ENCODE assay signal across 12 cellular contexts in the genomic region with DNA sequence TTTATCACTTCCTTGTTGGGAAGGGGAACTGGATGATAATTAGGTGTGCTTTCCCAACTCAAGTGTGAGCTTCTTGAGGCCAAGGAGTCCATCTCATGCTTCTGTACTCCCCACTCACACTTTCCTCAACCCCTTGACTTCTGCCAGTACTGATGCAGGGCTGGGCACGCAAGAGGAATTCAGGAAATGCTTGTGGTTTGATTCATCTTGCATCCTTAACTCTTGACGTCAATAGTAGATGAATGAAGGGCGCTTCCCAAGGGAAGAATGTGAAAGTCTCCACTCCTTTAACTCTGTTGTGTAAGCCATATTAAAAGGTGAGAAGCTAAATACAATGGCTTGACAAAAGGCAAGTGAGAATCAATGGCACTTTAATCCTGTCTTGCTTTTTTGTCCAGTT.
DNase-seq lines count a peak whose midpoint lies in the region; FAIRE-seq and TF ChIP-seq lines count a peak whose summit lies in the region.
"Had no signal": no experiment of that assay in that cellular context is flagged by ENCODE, and none has a peak within 500 bp of the region (broad histone marks: within the 10 kb centered on the region; RNA-seq: fewer than 3 reads in every experiment).

No MANE protein-coding gene starts in this region.

- peak overlapping the region; percentile 100 for H3K27ac ChIP-seq in ACC112 (ENCODE audit: low read depth, low read length)
- H3K27ac ChIP-seq: tibial nerve had no signal

- DNase-seq in HT-29 (ENCODE audit: low spot score) = peak; percentile 69
- DNase-seq in astrocyte of the hippocampus (ENCODE audit: low read depth, low spot score) = peak; percentile 75
- peak; percentile 72 for DNase-seq in kidney epithelial cell (ENCODE audit: low read depth)
- no peak for DNase-seq in Ammon's horn (ENCODE audit: low spot score)
- no peak for DNase-seq in NCI-H2196 (lab: John Stamatoyannopoulos, UW; ENCODE audit: unreplicated experiment)
- DNase-seq in GM19239 (ENCODE audit: insufficient read length, low spot score) = no peak
- DNase-seq in NCI-H524 treated with DMSO at 0.1 percent for 48 hours (lab: John Stamatoyannopoulos, UW) = no peak
- DNase-seq: BE2C, glutamatergic neuron, NCI-H2029 had no signal

- H3K79me2 ChIP-seq in ACC112 (ENCODE audit: control insufficient read depth, insufficient read depth, low read length, unreplicated experiment) = no peaks in the 10 kb centered on the region

- H3K4me1 ChIP-seq in ACC112 (ENCODE audit: control insufficient read depth, insufficient read depth, low read length, unreplicated experiment) = peaks cover 26% of the 10 kb centered on the region
- H3K4me1 ChIP-seq: BE2C, tibial nerve had no signal

- H3K27me3 ChIP-seq in ACC112 (ENCODE audit: insufficient read depth, low read length) (no peaks in the 10 kb centered on the region), kidney epithelial cell (ENCODE audit: control insufficient read depth, insufficient read depth, low read length) (no peaks in the 10 kb centered on the region)
- H3K27me3 ChIP-seq: BE2C had no signal

- H3K36me3 ChIP-seq in ACC112 (ENCODE audit: insufficient read depth, low read length) (no peaks in the 10 kb centered on the region), kidney epithelial cell (ENCODE audit: control insufficient read depth, insufficient read depth, low read length) (no peaks in the 10 kb centered on the region)
- H3K36me3 ChIP-seq: BE2C, tibial nerve had no signal

- FAIRE-seq in GM19239 (lab: Jason Lieb, UNC) = no peak

- H2AFZ ChIP-seq in ACC112 (ENCODE audit: low read length, unreplicated experiment) = peak overlapping the region; percentile 14

- H3K4me3 ChIP-seq in ACC112 (ENCODE audit: low read depth, low read length) (peak overlapping the region; percentile 21; the same call in 1 of the 2 replicates), kidney epithelial cell (ENCODE audit: low read depth, low read length) (no peak overlapping the region)
- H3K4me3 ChIP-seq: tibial nerve had no signal

- no peak for TF ChIP-seq CTCF in kidney epithelial cell (IDR thresholded peaks at IDR 0.05; ENCODE audit: insufficient read depth, low read length, poor library complexity, severe bottlenecking)

Comparison
In these comparisons a context has a peak if more than half of its experiments do, and no peak if none do; other contexts are left out.
1. DNase-seq: peak in HT-29 (single experiment), astrocyte of the hippocampus (single experiment) and kidney epithelial cell (single experiment); none in Ammon's horn (single experiment), NCI-H2196 (single experiment), GM19239 (single experiment) and NCI-H524 treated with DMSO at 0.1 percent for 48 hours (single experiment).